2 cellular contexts compared by ENCODE assay signal in the genomic region with DNA sequence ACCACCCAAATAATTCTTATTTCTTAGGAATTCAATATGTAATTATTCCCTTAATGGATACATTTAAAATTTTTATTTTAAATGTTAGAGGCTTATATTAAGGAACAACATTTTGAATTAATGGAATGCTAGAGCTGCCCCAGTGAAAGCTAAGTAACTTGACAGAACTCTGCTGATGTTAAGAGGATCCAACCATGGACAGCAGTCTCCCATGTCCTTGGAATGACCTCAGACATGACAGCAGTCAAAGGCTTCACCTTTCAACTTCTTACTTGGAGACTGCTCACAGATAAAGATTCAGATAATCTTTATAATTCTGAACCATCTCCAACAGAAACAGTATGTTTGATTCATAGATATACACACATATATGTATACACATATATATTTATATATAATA.
TF ChIP-seq lines count a peak whose summit lies in the region.

No MANE protein-coding gene starts in this region.

TF ChIP-seq in A549, 52 proteins besides CTCF, POLR2A, EP300 and RAD21:
- TF ChIP-seq, protein P1, sequence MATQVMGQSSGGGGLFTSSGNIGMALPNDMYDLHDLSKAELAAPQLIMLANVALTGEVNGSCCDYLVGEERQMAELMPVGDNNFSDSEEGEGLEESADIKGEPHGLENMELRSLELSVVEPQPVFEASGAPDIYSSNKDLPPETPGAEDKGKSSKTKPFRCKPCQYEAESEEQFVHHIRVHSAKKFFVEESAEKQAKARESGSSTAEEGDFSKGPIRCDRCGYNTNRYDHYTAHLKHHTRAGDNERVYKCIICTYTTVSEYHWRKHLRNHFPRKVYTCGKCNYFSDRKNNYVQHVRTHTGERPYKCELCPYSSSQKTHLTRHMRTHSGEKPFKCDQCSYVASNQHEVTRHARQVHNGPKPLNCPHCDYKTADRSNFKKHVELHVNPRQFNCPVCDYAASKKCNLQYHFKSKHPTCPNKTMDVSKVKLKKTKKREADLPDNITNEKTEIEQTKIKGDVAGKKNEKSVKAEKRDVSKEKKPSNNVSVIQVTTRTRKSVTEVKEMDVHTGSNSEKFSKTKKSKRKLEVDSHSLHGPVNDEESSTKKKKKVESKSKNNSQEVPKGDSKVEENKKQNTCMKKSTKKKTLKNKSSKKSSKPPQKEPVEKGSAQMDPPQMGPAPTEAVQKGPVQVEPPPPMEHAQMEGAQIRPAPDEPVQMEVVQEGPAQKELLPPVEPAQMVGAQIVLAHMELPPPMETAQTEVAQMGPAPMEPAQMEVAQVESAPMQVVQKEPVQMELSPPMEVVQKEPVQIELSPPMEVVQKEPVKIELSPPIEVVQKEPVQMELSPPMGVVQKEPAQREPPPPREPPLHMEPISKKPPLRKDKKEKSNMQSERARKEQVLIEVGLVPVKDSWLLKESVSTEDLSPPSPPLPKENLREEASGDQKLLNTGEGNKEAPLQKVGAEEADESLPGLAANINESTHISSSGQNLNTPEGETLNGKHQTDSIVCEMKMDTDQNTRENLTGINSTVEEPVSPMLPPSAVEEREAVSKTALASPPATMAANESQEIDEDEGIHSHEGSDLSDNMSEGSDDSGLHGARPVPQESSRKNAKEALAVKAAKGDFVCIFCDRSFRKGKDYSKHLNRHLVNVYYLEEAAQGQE (IDR thresholded peaks at IDR 0.05), result peak; percentile 16; the same call in 1 of the 2 replicates
- TF ChIP-seq CBX8 (IDR thresholded peaks at IDR 0.05), result no peak
TF ChIP-seq in A549: peak in this region for 1.

TF ChIP-seq in GM12878, 131 proteins besides CTCF, POLR2A, EP300 and RAD21 (continued from another document):
- TF ChIP-seq TCF3 (IDR thresholded peaks at IDR 0.05; ENCODE audit: borderline replicate concordance, insufficient read depth, low read depth, low read length), result no peak
- TF ChIP-seq, protein P2, sequence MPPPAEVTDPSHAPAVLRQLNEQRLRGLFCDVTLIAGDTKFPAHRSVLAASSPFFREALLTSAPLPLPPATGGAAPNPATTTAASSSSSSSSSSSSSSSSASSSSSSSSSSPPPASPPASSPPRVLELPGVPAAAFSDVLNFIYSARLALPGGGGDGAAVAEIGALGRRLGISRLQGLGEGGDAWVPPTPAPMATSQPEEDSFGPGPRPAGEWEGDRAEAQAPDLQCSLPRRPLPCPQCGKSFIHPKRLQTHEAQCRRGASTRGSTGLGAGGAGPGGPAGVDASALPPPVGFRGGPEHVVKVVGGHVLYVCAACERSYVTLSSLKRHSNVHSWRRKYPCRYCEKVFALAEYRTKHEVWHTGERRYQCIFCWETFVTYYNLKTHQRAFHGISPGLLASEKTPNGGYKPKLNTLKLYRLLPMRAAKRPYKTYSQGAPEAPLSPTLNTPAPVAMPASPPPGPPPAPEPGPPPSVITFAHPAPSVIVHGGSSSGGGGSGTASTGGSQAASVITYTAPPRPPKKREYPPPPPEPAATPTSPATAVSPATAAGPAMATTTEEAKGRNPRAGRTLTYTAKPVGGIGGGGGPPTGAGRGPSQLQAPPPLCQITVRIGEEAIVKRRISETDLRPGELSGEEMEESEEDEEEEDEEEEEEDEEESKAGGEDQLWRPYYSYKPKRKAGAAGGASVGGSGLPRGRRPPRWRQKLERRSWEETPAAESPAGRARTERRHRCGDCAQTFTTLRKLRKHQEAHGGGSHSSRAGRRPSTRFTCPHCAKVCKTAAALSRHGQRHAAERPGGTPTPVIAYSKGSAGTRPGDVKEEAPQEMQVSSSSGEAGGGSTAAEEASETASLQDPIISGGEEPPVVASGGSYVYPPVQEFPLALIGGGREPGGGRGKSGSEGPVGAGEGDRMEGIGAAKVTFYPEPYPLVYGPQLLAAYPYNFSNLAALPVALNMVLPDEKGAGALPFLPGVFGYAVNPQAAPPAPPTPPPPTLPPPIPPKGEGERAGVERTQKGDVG (CRISPR knock-in tag; IDR thresholded peaks at IDR 0.05), result no peak
- TF ChIP-seq, protein P1 (IDR thresholded peaks at IDR 0.05; ENCODE audit: low read depth, low read length), result peak; percentile 19; the same call in 1 of the 2 replicates
